11 cellular contexts compared by ENCODE assay signal in genomic region chr3:160562952-160563351, GRCh38. TPM values are rescaled to one million over a fixed set of nuclear protein-coding genes. Genes with fewer than 3 reads are reported as not detected.
DNase-seq lines count a peak whose midpoint lies in the region; ATAC-seq and TF ChIP-seq lines count a peak whose summit lies in the region.
"Had no signal": no experiment of that assay in that cellular context is flagged by ENCODE, and none has a peak within 500 bp of the region (broad histone marks: within the 10 kb centered on the region; RNA-seq: fewer than 3 reads in every experiment).

No MANE protein-coding gene starts in this region.

- H3K4me3 ChIP-seq in CD8-positive, alpha-beta memory T cell (ENCODE audit: low read length), result no peak overlapping the region
- H3K4me3 ChIP-seq in MG63 (peak overlapping the region; percentile 67), coronary artery (peak overlapping the region; percentile 22), neuron (ENCODE audit: low read length) (peak overlapping the region; percentile 85)

- H3K36me3 Mint-ChIP-seq in CD8-positive, alpha-beta memory T cell, result peaks cover 0 to 16% (median 1%) of the 10 kb centered on the region in 3 donors

- H2AFZ ChIP-seq in neuron (ENCODE audit: low read depth, low read length), result no peak overlapping the region

- no peaks in the 10 kb centered on the region for H3K9me3 Mint-ChIP-seq in CD8-positive, alpha-beta memory T cell

- no peak overlapping the region for H3K27ac ChIP-seq in CD8-positive, alpha-beta memory T cell (ENCODE audit: low read depth, low read length)
- no peak overlapping the region for H3K27ac ChIP-seq in coronary artery

- DNase-seq in CD8-positive, alpha-beta memory T cell, result no peak
- DNase-seq in MG63 (no peak), coronary artery (ENCODE audit: low spot score) (no peak), COLO668 (lab: John Stamatoyannopoulos, UW; ENCODE audit: unreplicated experiment) (no peak), middle frontal gyrus (ENCODE audit: extremely low spot score, low spot score) (no peak)
- DNase-seq: NCI-H2107, occipital lobe, SW 1271 had no signal

- TF ChIP-seq CTCF in coronary artery (IDR thresholded peaks at IDR 0.05), result no peak

- no peaks in the 10 kb centered on the region for H3K36me3 ChIP-seq in CD8-positive, alpha-beta memory T cell (ENCODE audit: insufficient read depth, low read length)
- H3K36me3 ChIP-seq in MG63, result peaks cover 37% of the 10 kb centered on the region
- peaks cover 11% of the 10 kb centered on the region for H3K36me3 ChIP-seq in neuron (ENCODE audit: insufficient read depth, low read length)

- POLR2A ChIA-PET in CD8-positive, alpha-beta memory T cell (lab: Charles Lee), result interaction anchor here (1.4 kb wide), 1 partner anchor 113 kb away, joined by 4 read pairs; the partner anchor contains the start of gene TRIM59

- no peaks in the 10 kb centered on the region for H3K27me3 ChIP-seq in CD8-positive, alpha-beta memory T cell (ENCODE audit: insufficient read depth, low read length, poor library complexity, severe bottlenecking)
- H3K27me3 ChIP-seq in MG63, result no peaks in the 10 kb centered on the region
- no peaks in the 10 kb centered on the region for H3K27me3 ChIP-seq in neuron (ENCODE audit: insufficient read depth, low read length)

- no peaks in the 10 kb centered on the region for H3K9me3 ChIP-seq in CD8-positive, alpha-beta memory T cell (ENCODE audit: low read length)
- no peaks in the 10 kb centered on the region for H3K9me3 ChIP-seq in MG63
- H3K9me3 ChIP-seq in neuron (ENCODE audit: low read length), result peaks cover 7% of the 10 kb centered on the region

- no peaks in the 10 kb centered on the region for H3K27me3 Mint-ChIP-seq in CD8-positive, alpha-beta memory T cell

- ATAC-seq in GM21717 (IDR thresholded peaks at IDR 0.05; ENCODE audit: unreplicated experiment) (no peak), HG03354 (IDR thresholded peaks at IDR 0.05; ENCODE audit: poor library complexity, severe bottlenecking, unreplicated experiment) (no peak)

- peaks cover 75 to 86% (median 80%) of the 10 kb centered on the region in 3 donors for H3K4me1 Mint-ChIP-seq in CD8-positive, alpha-beta memory T cell

- peak overlapping the region in 7 of 8 donors; percentile 20 to 91 (median 68) for H3K27ac Mint-ChIP-seq in CD8-positive, alpha-beta memory T cell

- CTCF ChIA-PET in CD8-positive, alpha-beta memory T cell (lab: Charles Lee), result no interaction called here

- peaks cover 56% of the 10 kb centered on the region for H3K4me1 ChIP-seq in CD8-positive, alpha-beta memory T cell (ENCODE audit: insufficient read depth, low read length)
- H3K4me1 ChIP-seq in neuron (ENCODE audit: insufficient read depth, low read length), result peaks cover 13% of the 10 kb centered on the region

- peak overlapping the region; percentile 55 to 97 (median 92) for H3K4me3 Mint-ChIP-seq in CD8-positive, alpha-beta memory T cell

RNA-seq across cellular contexts. Expression of gene KPNA4, which starts 2.4 kb away (rescaled TPM):
- total RNA-seq in CD8-positive, alpha-beta memory T cell, result 10 to 100 TPM; 72.7 to 86.5 TPM
- polyA plus RNA-seq in CD8-positive, alpha-beta memory T cell, result 10.3 TPM
- 32.3 and 37.3 TPM in 2 replicates for total RNA-seq in MG63 (2014; rRNA removed; shearing (Covaris generic); ENCODE audit: low replicate concordance)
